ENCODE assay signal across 18 cellular contexts in the genomic region with DNA sequence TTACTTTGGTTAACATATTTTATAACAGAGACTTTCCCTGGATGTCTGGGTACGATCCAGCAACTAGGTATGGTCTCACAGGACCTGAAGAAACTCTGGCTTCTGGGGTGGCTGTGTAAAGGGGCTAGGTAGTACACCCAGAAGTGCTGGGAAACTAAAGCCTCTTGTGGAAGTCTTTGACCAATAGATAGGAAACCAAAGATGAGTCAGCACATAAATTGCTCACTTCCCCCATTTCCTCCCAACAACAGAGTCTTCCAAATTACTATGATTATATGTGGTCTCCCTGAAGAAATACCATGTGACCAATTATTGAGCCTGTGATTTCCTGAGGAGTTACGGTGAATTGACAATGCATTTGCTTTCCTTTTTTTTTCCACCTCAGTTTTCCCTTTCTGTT. TPM values are rescaled to one million over a fixed set of nuclear protein-coding genes. Genes with fewer than 3 reads are reported as not detected.
DNase-seq lines count a peak whose midpoint lies in the region; TF ChIP-seq lines count a peak whose summit lies in the region.
"Had no signal": no experiment of that assay in that cellular context is flagged by ENCODE, and none has a peak within 500 bp of the region (broad histone marks: within the 10 kb centered on the region; RNA-seq: fewer than 3 reads in every experiment).

No MANE protein-coding gene starts in this region.

- no peak overlapping the region for H3K4me3 Mint-ChIP-seq in chondrocyte (ENCODE audit: unreplicated experiment)
- H3K4me3 Mint-ChIP-seq: B cell; dendritic cell treated with granulocyte-macrophage colony-stimulating factor and Interleukin-4, amounts not matched to agents 40 ng/mL and 50 ng/mL, for 4 days had no signal

- H3K4me3 ChIP-seq in BLaER1 (no peak overlapping the region), fibroblast of the aortic adventitia (ENCODE audit: low read depth, low read length) (no peak overlapping the region), Peyer's patch (no peak overlapping the region)
- H3K4me3 ChIP-seq: gastroesophageal sphincter had no signal

- no peaks in the 10 kb centered on the region for H3K4me1 ChIP-seq in BLaER1
- H3K4me1 ChIP-seq in Peyer's patch = no peaks in the 10 kb centered on the region
- H3K4me1 ChIP-seq: gastroesophageal sphincter had no signal

- TF ChIP-seq CTCF in RWPE1 (conservative IDR thresholded peaks at IDR 0.05; ENCODE audit: low read depth) = no peak
- TF ChIP-seq CTCF in fibroblast of the aortic adventitia (IDR thresholded peaks at IDR 0.05; ENCODE audit: insufficient read depth, low read length) = no peak
- no peak for TF ChIP-seq CTCF in Peyer's patch (IDR thresholded peaks at IDR 0.05)
- no peak for TF ChIP-seq CTCF in chondrocyte (IDR thresholded peaks at IDR 0.05)

- no peak overlapping the region for H3K27ac Mint-ChIP-seq in chondrocyte (ENCODE audit: unreplicated experiment)
- H3K27ac Mint-ChIP-seq: B cell; dendritic cell treated with granulocyte-macrophage colony-stimulating factor and Interleukin-4, amounts not matched to agents 40 ng/mL and 50 ng/mL, for 4 days; naive B cell had no signal

- H3K27me3 Mint-ChIP-seq in chondrocyte (ENCODE audit: low read depth) = peaks cover 34% of the 10 kb centered on the region
- H3K27me3 Mint-ChIP-seq: B cell; dendritic cell treated with granulocyte-macrophage colony-stimulating factor and Interleukin-4, amounts not matched to agents 40 ng/mL and 50 ng/mL, for 4 days had no signal

- CTCF ChIA-PET in RWPE1 (lab: Yijun Ruan, JAX) = no interaction called here

- H3K4me1 Mint-ChIP-seq in chondrocyte (ENCODE audit: low read depth) = no peaks in the 10 kb centered on the region
- H3K4me1 Mint-ChIP-seq: B cell, naive B cell had no signal

- H3K9me3 Mint-ChIP-seq in chondrocyte (ENCODE audit: low read depth) = peaks cover 3% of the 10 kb centered on the region

- H3K36me3 Mint-ChIP-seq in chondrocyte (ENCODE audit: low read depth) = no peaks in the 10 kb centered on the region
- H3K36me3 Mint-ChIP-seq: naive B cell had no signal

- H4K20me1 ChIP-seq in BLaER1 = no peaks in the 10 kb centered on the region

- POLR2A ChIA-PET in RWPE1 (lab: Yijun Ruan, JAX; ENCODE audit: low non-redundant PET) = no interaction called here

- H3K27ac ChIP-seq in BLaER1 (no peak overlapping the region), RWPE1 (no peak overlapping the region), Peyer's patch (no peak overlapping the region)
- H3K27ac ChIP-seq: gastroesophageal sphincter had no signal

- peak; percentile 56 for DNase-seq in HS-5 (ENCODE audit: low read depth)
- DNase-seq in RWPE1 (ENCODE audit: low spot score) = peak; percentile 37
- peak; percentile 23 for DNase-seq in fibroblast of the aortic adventitia (ENCODE audit: low read depth)
- DNase-seq in Peyer's patch = no peak
- no peak for DNase-seq in chondrocyte (ENCODE audit: low spot score)
- no peak for DNase-seq in NCI-H1436 treated with DMSO at 0.1 percent for 48 hours (lab: John Stamatoyannopoulos, UW)
- no peak for DNase-seq in DMS153 (lab: John Stamatoyannopoulos, UW)
- DNase-seq: activated T-cell treated with anti-CD3 and anti-CD28 coated beads, Interleukin-2, amount 50 U/mL, for 1 hour; kidney glomerular epithelial cell; naive B cell; NCI-H1105 treated with DMSO at 0.1 percent for 48 hours; NCI-H774; stimulated activated CD4-positive, alpha-beta T cell treated with anti-CD3 and anti-CD28 coated beads, Interleukin-4, amount 100 ng/mL, for 4 hours; stimulated activated naive CD8-positive, alpha-beta T cell treated with anti-CD3 and anti-CD28 coated beads, Interleukin-15, Interleukin-2, amounts not matched to agents 100 U/mL and 50 U/mL, for 24 hours had no signal

- H3K4me2 ChIP-seq in BLaER1 = peak overlapping the region; percentile 12

- H3K9ac ChIP-seq in BLaER1 = no peak overlapping the region

- H3K27me3 ChIP-seq in BLaER1 (no peaks in the 10 kb centered on the region), Peyer's patch (no peaks in the 10 kb centered on the region)

- H3K9me3 ChIP-seq in BLaER1 = no peaks in the 10 kb centered on the region
- no peaks in the 10 kb centered on the region for H3K9me3 ChIP-seq in Peyer's patch

- no peak for TF ChIP-seq POLR2A in Peyer's patch (IDR thresholded peaks at IDR 0.05)

- H3K36me3 ChIP-seq in BLaER1 (no peaks in the 10 kb centered on the region), Peyer's patch (no peaks in the 10 kb centered on the region)
- H3K36me3 ChIP-seq: gastroesophageal sphincter had no signal

RNA-seq across cellular contexts. Expression of a gene that starts 26.8 kb away (rescaled TPM):
- total RNA-seq in fibroblast of the aortic adventitia (ENCODE audit: low replicate concordance) = 16.1 and 27.1 TPM in 2 replicates
- total RNA-seq in Peyer's patch = 1 to 10 TPM in 2 of 4 donors, under 1 TPM in 1, not detected in 1; 0.57 to 4.2 (median 1.9) TPM
- total RNA-seq in chondrocyte = 6.9 to 10.7 TPM (median 9.1 TPM) in 3 replicates
- total RNA-seq: B cell had no signal

Comparison
In these comparisons a context has a peak if more than half of its experiments do, and no peak if none do; other contexts are left out.
1. DNase-seq: peak in HS-5 (single experiment), RWPE1 (single experiment) and fibroblast of the aortic adventitia (single experiment); none in Peyer's patch (0 of 3), chondrocyte (single experiment), NCI-H1436 treated with DMSO at 0.1 percent for 48 hours (single experiment) and DMS153 (single experiment).